In genomic region chr2:144796956-144797355, GRCh38 we compare ENCODE assay signal across 1 cellular context.
TF ChIP-seq lines count a peak whose summit lies in the region.

No MANE protein-coding gene starts in this region.

TF ChIP-seq in GM23338, 12 proteins besides CTCF, POLR2A, EP300 and RAD21:
- no peak for TF ChIP-seq REST (IDR thresholded peaks at IDR 0.05; ENCODE audit: unreplicated experiment)
- TF ChIP-seq STAT1 (IDR thresholded peaks at IDR 0.05; ENCODE audit: unreplicated experiment): no peak
- no peak for TF ChIP-seq EZH2phosphoT487 (IDR thresholded peaks at IDR 0.05; ENCODE audit: unreplicated experiment)
- TF ChIP-seq CREB1 (CRISPR knock-in tag; IDR thresholded peaks at IDR 0.05; ENCODE audit: low read depth): no peak
- TF ChIP-seq POLR2AphosphoS5 (IDR thresholded peaks at IDR 0.05; ENCODE audit: low read depth): no peak
- TF ChIP-seq ZNF462 (CRISPR knock-in tag; IDR thresholded peaks at IDR 0.05): no peak
- TF ChIP-seq NANOG (IDR thresholded peaks at IDR 0.05; ENCODE audit: borderline replicate concordance): no peak
- no peak for TF ChIP-seq ZNF331 (CRISPR knock-in tag; IDR thresholded peaks at IDR 0.05; ENCODE audit: low read depth)
- no peak for TF ChIP-seq JUNB (IDR thresholded peaks at IDR 0.05; ENCODE audit: unreplicated experiment)
- TF ChIP-seq EZH2 (IDR thresholded peaks at IDR 0.05; ENCODE audit: low read depth, unreplicated experiment): no peak
- TF ChIP-seq ETS1 (IDR thresholded peaks at IDR 0.05): no peak
- TF ChIP-seq ZNF114 (CRISPR knock-in tag; IDR thresholded peaks at IDR 0.05): no peak
